In the genomic region with DNA sequence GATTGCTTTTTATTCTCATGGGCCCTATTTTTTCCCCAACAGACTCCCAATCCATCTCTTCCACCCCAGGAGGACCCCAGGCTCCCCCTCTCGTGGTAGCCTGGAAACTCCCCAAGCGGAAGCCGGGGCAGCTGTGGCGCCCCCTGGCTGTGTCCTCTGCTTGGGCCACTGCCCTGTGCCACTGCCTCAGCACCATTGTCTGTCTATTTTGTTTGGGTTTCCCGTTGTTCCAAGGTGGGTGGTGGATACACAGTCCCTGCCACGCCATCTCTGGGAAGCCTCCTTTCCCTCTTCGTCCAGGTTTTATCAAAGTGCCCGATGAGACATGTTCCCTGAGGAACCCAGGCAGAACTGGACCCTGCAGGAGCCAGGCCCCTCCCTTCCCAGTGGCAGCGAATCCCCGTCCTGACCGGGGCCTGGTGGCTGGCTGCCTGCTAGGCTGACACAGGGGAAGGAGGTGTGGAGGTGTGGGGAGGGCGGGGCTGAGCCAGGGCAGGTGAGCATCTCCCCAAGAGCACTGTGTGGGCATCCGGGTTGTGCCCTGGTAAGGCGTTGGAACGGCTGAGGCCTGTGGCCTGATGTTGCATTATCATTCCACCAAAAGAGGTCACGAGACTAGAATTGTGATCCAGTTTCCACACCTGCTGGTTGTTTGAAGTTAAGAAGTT, we compare ENCODE assay signal across 16 cellular contexts.
DNase-seq lines count a peak whose midpoint lies in the region; ATAC-seq and TF ChIP-seq lines count a peak whose summit lies in the region.
"Had no signal": no experiment of that assay in that cellular context is flagged by ENCODE, and none has a peak within 500 bp of the region (broad histone marks: within the 10 kb centered on the region; RNA-seq: fewer than 3 reads in every experiment).

No MANE protein-coding gene starts in this region.

- no peak overlapping the region for H2AFZ ChIP-seq in DND-41 (ENCODE audit: low read depth, low read length)
- no peak overlapping the region for H2AFZ ChIP-seq in Loucy (ENCODE audit: low read length)
- no peak overlapping the region for H2AFZ ChIP-seq in neural progenitor cell (replicated peaks)

- no peak overlapping the region for H3K4me3 ChIP-seq in DND-41 (ENCODE audit: low read depth in 1 of 2, low read length in 2 of 2)
- H3K4me3 ChIP-seq in Loucy (ENCODE audit: low read length, poor library complexity, severe bottlenecking) = no peak overlapping the region
- H3K4me3 ChIP-seq in neural progenitor cell = no peak overlapping the region
- H3K4me3 ChIP-seq: SJSA1 had no signal

- H3K36me3 Mint-ChIP-seq in chondrocyte (ENCODE audit: low read depth) (no peaks in the 10 kb centered on the region), neural progenitor cell (peaks cover 7% of the 10 kb centered on the region)
- H3K36me3 Mint-ChIP-seq: CD8-positive, alpha-beta T cell had no signal

- no peak for DNase-seq in DND-41
- no peak for DNase-seq in chondrocyte (ENCODE audit: low spot score)
- no peak for DNase-seq in neural progenitor cell (ENCODE audit: low spot score)
- no peak for DNase-seq in DMS114 treated with DMSO at 0.1 percent for 48 hours (lab: John Stamatoyannopoulos, UW; ENCODE audit: unreplicated experiment)
- no peak for DNase-seq in pons (ENCODE audit: low spot score)
- no peak for DNase-seq in UCSD-AML1 (lab: John Stamatoyannopoulos, UW; ENCODE audit: unreplicated experiment)
- DNase-seq: CD8-positive, alpha-beta T cell; EL; HCEC 1CT; Karpas-422; NCI-H1930; NCI-H524; SW 1271 had no signal

- H3K4me3 Mint-ChIP-seq in chondrocyte (ENCODE audit: unreplicated experiment) = no peak overlapping the region
- no peak overlapping the region for H3K4me3 Mint-ChIP-seq in neural progenitor cell
- H3K4me3 Mint-ChIP-seq: CD8-positive, alpha-beta T cell had no signal

- H3K4me2 ChIP-seq in DND-41 (ENCODE audit: insufficient read depth, low read length) (no peak overlapping the region), Loucy (ENCODE audit: low read depth, low read length, poor library complexity, severe bottlenecking) (no peak overlapping the region), neural progenitor cell (no peak overlapping the region)

- H3K27ac Mint-ChIP-seq in chondrocyte (ENCODE audit: unreplicated experiment) (no peak overlapping the region), neural progenitor cell (no peak overlapping the region)
- H3K27ac Mint-ChIP-seq: CD8-positive, alpha-beta T cell had no signal

- ATAC-seq in DND-41 (ENCODE audit: insufficient read depth, low read depth) (no peak), HG02970 (IDR thresholded peaks at IDR 0.05; ENCODE audit: low FRiP score, unreplicated experiment) (no peak)
- ATAC-seq: CD8-positive, alpha-beta T cell had no signal

- H3K4me1 ChIP-seq in DND-41 (ENCODE audit: insufficient read depth, low read length) (no peaks in the 10 kb centered on the region), Loucy (ENCODE audit: insufficient read depth, low read length, poor library complexity, severe bottlenecking) (peaks cover 28% of the 10 kb centered on the region), neural progenitor cell (no peaks in the 10 kb centered on the region)
- H3K4me1 ChIP-seq: SJSA1 had no signal

- H3K9ac ChIP-seq in DND-41 (ENCODE audit: low read depth, low read length) = no peak overlapping the region
- H3K9ac ChIP-seq in Loucy (ENCODE audit: low read depth, low read length, poor library complexity, severe bottlenecking) = no peak overlapping the region
- H3K9ac ChIP-seq in neural progenitor cell = no peak overlapping the region

- H3K9me3 ChIP-seq in DND-41 (ENCODE audit: insufficient read depth, low read length, severe bottlenecking) (no peaks in the 10 kb centered on the region), Loucy (ENCODE audit: insufficient read depth, low read depth, low read length) (no peaks in the 10 kb centered on the region), neural progenitor cell (ENCODE audit: low read depth) (no peaks in the 10 kb centered on the region)
- H3K9me3 ChIP-seq: SJSA1 had no signal

- H3K79me2 ChIP-seq in DND-41 (ENCODE audit: insufficient read depth, low read length) = no peaks in the 10 kb centered on the region
- H3K79me2 ChIP-seq in Loucy (ENCODE audit: insufficient read depth, low read length) = no peaks in the 10 kb centered on the region
- H3K79me2 ChIP-seq in neural progenitor cell (ENCODE audit: low read depth) = no peaks in the 10 kb centered on the region

- H3K9me3 Mint-ChIP-seq in chondrocyte (ENCODE audit: low read depth) (peaks cover 4% of the 10 kb centered on the region), neural progenitor cell (peaks cover 7% of the 10 kb centered on the region)

- TF ChIP-seq CTCF in DND-41 (IDR thresholded peaks at IDR 0.05; ENCODE audit: borderline replicate concordance, extremely low read depth, low read length, poor library complexity, severe bottlenecking) (peak; percentile 45), Loucy (conservative IDR thresholded peaks at IDR 0.05; ENCODE audit: low read length) (peak; percentile 46), chondrocyte (IDR thresholded peaks at IDR 0.05) (peak; percentile 11), neural progenitor cell (IDR thresholded peaks at IDR 0.05) (peak; percentile 43)

- H3F3A ChIP-seq in Loucy (ENCODE audit: low read depth) (no peaks in the 10 kb centered on the region), neural progenitor cell (ENCODE audit: low read depth) (no peaks in the 10 kb centered on the region)

- H3K27ac ChIP-seq in DND-41 (ENCODE audit: low read length) (no peak overlapping the region), neural progenitor cell (no peak overlapping the region)
- H3K27ac ChIP-seq: SJSA1 had no signal

- H4K20me1 ChIP-seq in DND-41 (ENCODE audit: insufficient read depth, low read length) = no peaks in the 10 kb centered on the region
- H4K20me1 ChIP-seq in Loucy (ENCODE audit: insufficient read depth, low read length, poor library complexity, severe bottlenecking) = no peaks in the 10 kb centered on the region
- H4K20me1 ChIP-seq in neural progenitor cell (ENCODE audit: low read depth) = no peaks in the 10 kb centered on the region

- H3K27me3 ChIP-seq in DND-41 (ENCODE audit: insufficient read depth, low read length, poor library complexity) = peaks cover 4% of the 10 kb centered on the region
- no peaks in the 10 kb centered on the region for H3K27me3 ChIP-seq in Loucy (ENCODE audit: insufficient read depth, low read length, poor library complexity, severe bottlenecking)
- H3K27me3 ChIP-seq in neural progenitor cell = no peaks in the 10 kb centered on the region
- H3K27me3 ChIP-seq: SJSA1 had no signal

- H3K36me3 ChIP-seq in DND-41 (ENCODE audit: insufficient read depth, low read length) = no peaks in the 10 kb centered on the region
- no peaks in the 10 kb centered on the region for H3K36me3 ChIP-seq in Loucy (ENCODE audit: insufficient read depth, low read length)
- H3K36me3 ChIP-seq in neural progenitor cell = no peaks in the 10 kb centered on the region
- H3K36me3 ChIP-seq: SJSA1 had no signal

- H3K9me2 ChIP-seq in Loucy (replicated peaks; ENCODE audit: low read depth, low read length) = no peaks in the 10 kb centered on the region

- no peaks in the 10 kb centered on the region for H3K4me1 Mint-ChIP-seq in chondrocyte (ENCODE audit: low read depth)
- H3K4me1 Mint-ChIP-seq in neural progenitor cell = peaks cover 15% of the 10 kb centered on the region

- H3K27me3 Mint-ChIP-seq in chondrocyte (ENCODE audit: low read depth) (peaks cover 17% of the 10 kb centered on the region), neural progenitor cell (ENCODE audit: insufficient read depth, low read depth) (peaks cover 6% of the 10 kb centered on the region)
